Comparison of ENCODE assay signal across 8 cellular contexts in the genomic region with DNA sequence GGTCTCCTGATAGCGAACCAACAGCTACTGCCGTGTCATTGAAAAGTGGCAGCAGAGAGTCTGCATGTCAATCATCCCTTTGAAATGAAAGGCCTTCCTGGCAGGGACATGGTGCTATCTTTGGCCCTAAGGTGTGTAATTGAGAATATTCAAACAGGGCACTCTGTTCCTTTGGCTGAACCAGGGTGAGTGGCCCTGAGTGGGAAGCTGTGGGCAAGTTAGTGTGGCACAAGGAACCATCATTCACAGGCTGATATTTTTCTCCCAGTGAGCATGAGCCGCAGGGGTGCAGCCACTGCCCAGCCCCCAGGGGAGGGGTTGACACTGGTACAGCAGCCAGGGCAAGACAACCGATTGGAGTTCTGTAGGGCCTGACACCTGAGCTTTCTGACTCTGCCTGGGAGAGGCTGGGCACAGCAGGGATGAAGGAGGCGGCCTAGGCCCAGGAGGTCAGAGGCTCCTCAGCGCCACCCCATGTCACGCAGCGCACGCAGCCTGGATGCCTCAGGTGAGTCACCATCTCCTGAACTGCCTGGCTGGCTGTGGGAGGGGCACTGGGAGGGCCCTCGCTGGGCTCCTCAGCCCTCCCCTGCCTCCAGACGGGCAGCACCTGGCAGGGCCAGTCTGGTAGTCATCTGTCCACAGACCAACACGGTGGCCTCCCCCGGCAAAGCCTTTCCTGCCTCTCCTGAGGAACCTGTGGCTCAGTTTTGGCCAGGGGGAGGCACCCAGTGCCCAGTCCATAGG.
DNase-seq lines count a peak whose midpoint lies in the region; ATAC-seq and TF ChIP-seq lines count a peak whose summit lies in the region.

No MANE protein-coding gene starts in this region.

- DNase-seq in DMS53 (lab: John Stamatoyannopoulos, UW) (peak; percentile 99), NB4 (ENCODE audit: low read depth) (peak; percentile 26), epithelial cell of prostate (ENCODE audit: low read depth, low spot score) (peak; percentile 82), GOT3 (lab: John Stamatoyannopoulos, UW) (no peak)

- no peak for TF ChIP-seq CTCF in NB4 (IDR thresholded peaks at IDR 0.05; ENCODE audit: low read depth, low read length)

- ATAC-seq in GM19467 (IDR thresholded peaks at IDR 0.05; ENCODE audit: unreplicated experiment): no peak
- ATAC-seq in GM21360 (IDR thresholded peaks at IDR 0.05; ENCODE audit: unreplicated experiment): no peak
- no peak for ATAC-seq in GM21619 (IDR thresholded peaks at IDR 0.05; ENCODE audit: unreplicated experiment)

- no peak overlapping the region for H3K4me3 ChIP-seq in NB4 (ENCODE audit: low read depth, low read length)
- H3K4me3 ChIP-seq in muscle layer of duodenum (ENCODE audit: low read depth in 1 of 2, low read length in 2 of 2): no peak overlapping the region

- H3K27ac ChIP-seq in epithelial cell of prostate: peak overlapping the region; percentile 79
- peak overlapping the region; percentile 73 for H3K27ac ChIP-seq in muscle layer of duodenum (ENCODE audit: low read length)

- H3K36me3 ChIP-seq in muscle layer of duodenum (ENCODE audit: control insufficient read depth in 1 of 2, insufficient read depth in 2 of 2, low read length in 2 of 2): peaks cover 0 to 5% of the 10 kb centered on the region in 2 donors

- no peaks in the 10 kb centered on the region for H3K9me3 ChIP-seq in muscle layer of duodenum (ENCODE audit: control insufficient read depth in 1 of 2, low read length in 2 of 2)

- no peak for TF ChIP-seq POLR2A in NB4 (IDR thresholded peaks at IDR 0.05; ENCODE audit: extremely low read depth, insufficient read length)

- no peaks in the 10 kb centered on the region for H3K27me3 ChIP-seq in muscle layer of duodenum (ENCODE audit: low read depth, low read length)

- peaks cover 0 to 8% of the 10 kb centered on the region in 2 donors for H3K4me1 ChIP-seq in muscle layer of duodenum (ENCODE audit: control insufficient read depth in 1 of 2, insufficient read depth in 2 of 2, low read length in 2 of 2)
